Comparison of ENCODE assay signal across 8 cellular contexts in genomic region chr1:53241828-53242227, GRCh38.
"Had no signal": no experiment of that assay in that cellular context is flagged by ENCODE, and none has a peak within 500 bp of the region (broad histone marks: within the 10 kb centered on the region; RNA-seq: fewer than 3 reads in every experiment).

No MANE protein-coding gene starts in this region.

- H3K27ac Mint-ChIP-seq: IgD-negative memory B cell had no signal

- H3K4me2 ChIP-seq: KMS-11 had no signal

- ATAC-seq: HepG2 had no signal

- H3K27ac ChIP-seq: HL-60, KMS-11 had no signal

- H3K9ac ChIP-seq: KMS-11 had no signal

- H3K9me3 Mint-ChIP-seq: IgD-negative memory B cell had no signal

- FAIRE-seq: HepG2, HTR-8/SVneo had no signal

- DNase-seq: IMR-90, KBM-7, KG1 had no signal

- H3K27me3 Mint-ChIP-seq: IgD-negative memory B cell had no signal
